In the genomic region with DNA sequence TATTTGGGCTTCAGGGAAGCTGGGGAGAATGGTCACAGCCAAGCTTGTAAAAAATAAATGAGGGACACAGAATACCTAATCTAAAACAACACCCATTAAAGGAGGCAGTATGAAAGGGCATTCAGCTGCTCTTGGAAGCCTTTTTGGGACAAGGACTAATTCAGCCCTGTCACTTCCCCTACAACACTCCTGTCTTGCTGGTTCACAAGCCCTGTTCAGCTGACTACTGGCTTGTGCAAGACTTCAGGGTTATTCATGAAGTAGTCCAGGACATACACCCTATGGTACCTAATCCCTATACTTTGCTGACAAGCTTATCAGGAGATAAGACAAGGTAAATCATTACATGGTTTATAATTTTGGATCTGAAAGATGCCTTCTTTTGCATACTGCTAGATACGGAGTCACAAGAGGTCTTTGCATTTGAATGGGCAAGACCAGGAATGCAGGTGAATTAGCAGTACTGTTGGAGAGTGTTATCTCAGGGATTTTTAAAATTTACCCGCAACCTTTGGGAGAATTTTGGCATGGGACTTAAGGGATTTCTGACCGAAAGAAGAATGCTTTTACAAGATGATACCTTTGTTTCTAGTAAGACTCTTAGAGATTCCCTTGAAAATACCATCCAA, we compare ENCODE assay signal across 1 cellular context.
TF ChIP-seq lines count a peak whose summit lies in the region.

No MANE protein-coding gene starts in this region.

TF ChIP-seq in H1, 55 proteins besides CTCF, POLR2A, EP300 and RAD21 (continued from another document):
- TF ChIP-seq ZNF274 (IDR thresholded peaks at IDR 0.05; ENCODE audit: borderline replicate concordance, extremely low read depth, low read length) (no peak), ASH2L (IDR thresholded peaks at IDR 0.05; ENCODE audit: low read length) (no peak), KDM4A (IDR thresholded peaks at IDR 0.05; ENCODE audit: low read depth, low read length, severe bottlenecking) (no peak), MAX (IDR thresholded peaks at IDR 0.05) (no peak)
